In the genomic region with DNA sequence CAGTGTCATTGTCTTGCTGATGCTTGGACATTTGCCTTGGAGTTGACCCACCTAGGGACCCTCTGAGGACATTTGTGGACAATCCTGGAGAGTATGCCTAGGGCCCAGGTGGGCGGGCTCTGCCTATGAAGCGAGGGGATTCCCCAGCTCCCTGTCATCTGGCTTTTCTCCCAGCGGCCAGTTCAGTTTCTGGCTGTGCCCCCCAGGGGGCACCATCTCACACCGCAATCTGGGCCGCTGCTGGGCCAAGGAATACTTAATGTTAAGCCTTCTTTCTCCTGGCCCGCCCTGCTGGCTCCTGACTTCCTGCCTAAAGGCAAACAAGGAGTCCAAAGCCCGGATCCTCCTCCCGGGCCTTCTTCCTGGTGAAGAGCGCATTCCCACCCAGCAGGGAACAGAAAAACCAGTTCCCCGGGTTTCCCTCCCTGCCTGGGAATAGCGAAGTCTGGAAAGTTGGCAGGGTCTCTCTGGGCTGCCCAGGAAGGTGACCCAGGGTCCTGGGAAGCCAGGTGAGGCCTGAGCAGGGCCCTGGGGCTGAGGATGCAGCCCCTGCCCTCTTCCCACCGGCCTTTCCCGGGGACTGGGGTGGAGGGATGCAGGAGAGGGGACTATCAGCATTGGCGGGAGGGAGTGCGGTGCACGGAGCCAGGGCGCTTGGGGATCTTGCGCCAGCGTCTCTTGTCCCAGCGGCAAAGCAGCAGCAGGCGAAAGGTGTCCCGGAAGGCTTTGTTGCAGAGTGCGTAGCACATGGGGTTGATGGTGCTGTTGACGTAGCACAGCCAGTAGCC, we compare ENCODE assay signal across 9 cellular contexts. TPM values are rescaled to one million over a fixed set of nuclear protein-coding genes. Genes with fewer than 3 reads are reported as not detected.
A peak's percentile ranks its signal among the peaks of the same experiment; 100 is the strongest.
DNase-seq lines count a peak whose midpoint lies in the region; ATAC-seq, FAIRE-seq and TF ChIP-seq lines count a peak whose summit lies in the region.
"Had no signal": no experiment of that assay in that cellular context is flagged by ENCODE, and none has a peak within 500 bp of the region (broad histone marks: within the 10 kb centered on the region; RNA-seq: fewer than 3 reads in every experiment).

No MANE protein-coding gene starts in this region.

- H3K9me2 ChIP-seq in PC-3 (replicated peaks; ENCODE audit: low read length): no peaks in the 10 kb centered on the region

- POLR2A ChIA-PET in A549 (lab: Yijun Ruan, JAX): no interaction called here
- POLR2A ChIA-PET in PC-3 (lab: Charles Lee; ENCODE audit: unreplicated experiment): no interaction called here

- peak; percentile 51 to 65; a peak in 3 of 5 replicates for TF ChIP-seq RAD21 in A549 (conservative IDR thresholded peaks at IDR 0.05 in 1 of 2, IDR thresholded peaks at IDR 0.05 in 1 of 2)

- ATAC-seq in A549 (peak; percentile 17 to 72; a peak in 4 of 6 replicates), PC-3 (peak; percentile 36), GM21390 (IDR thresholded peaks at IDR 0.05; ENCODE audit: unreplicated experiment) (no peak)

- H3K4me2 ChIP-seq in A549: no peak overlapping the region
- H3K4me2 ChIP-seq in PC-3 (ENCODE audit: low read length): peak overlapping the region; percentile 26; the same call in 1 of the 2 replicates
- no peak overlapping the region for H3K4me2 ChIP-seq in mesenchymal stem cell (ENCODE audit: low read length, poor library complexity, severe bottlenecking)

- H3K79me2 ChIP-seq in PC-3 (ENCODE audit: low read length): no peaks in the 10 kb centered on the region

- BruUV-seq in PC-3 (replicated peaks; lab: Mats Ljungman, UMichigan): no TSS peak

- H3K79me1 ChIP-seq in mesenchymal stem cell (replicated peaks; ENCODE audit: low read length, poor library complexity, severe bottlenecking): no peaks in the 10 kb centered on the region

- no peak overlapping the region for H3K4me3 ChIP-seq in A549
- H3K4me3 ChIP-seq in GM12865 (ENCODE audit: low read depth, low read length): no peak overlapping the region
- H3K4me3 ChIP-seq in PC-3 (ENCODE audit: low read length): no peak overlapping the region
- H3K4me3 ChIP-seq in mesenchymal stem cell (ENCODE audit: insufficient read depth in 1 of 2, low read depth in 1 of 2, low read length in 2 of 2): no peak overlapping the region

- H3K27ac ChIP-seq in A549: no peak overlapping the region
- no peak overlapping the region for H3K27ac ChIP-seq in PC-3 (ENCODE audit: low read length)
- H3K27ac ChIP-seq in mesenchymal stem cell (ENCODE audit: low read length, poor library complexity, severe bottlenecking): no peak overlapping the region

- no peak for FAIRE-seq in A549 (lab: Jason Lieb, UNC)
- FAIRE-seq: frontal cortex had no signal

- H3K9ac ChIP-seq in PC-3 (ENCODE audit: low read length): no peak overlapping the region
- peak overlapping the region; percentile 53 for H3K9ac ChIP-seq in mesenchymal stem cell (ENCODE audit: low read length)

- peak overlapping the region in 1 of 2 experiments; percentile 26 for H3K14ac ChIP-seq in mesenchymal stem cell (ENCODE audit: low read length in 2 of 2)

- 62% methylated on average over 23 of the region's 24 CpGs for WGBS in A549 (ENCODE audit: missing lambda C conversion rate)
- 53% methylated on average over 24 of the region's 24 CpGs for WGBS in mesenchymal stem cell

- H4K91ac ChIP-seq in mesenchymal stem cell (ENCODE audit: low read length): peak overlapping the region; percentile 55

- H2AFZ ChIP-seq in PC-3 (ENCODE audit: low read length): peak overlapping the region; percentile 73
- H2AFZ ChIP-seq in mesenchymal stem cell (ENCODE audit: low read depth, low read length): peak overlapping the region; percentile 76

- no peak for TF ChIP-seq EP300 in A549 (IDR thresholded peaks at IDR 0.05)

- H3F3A ChIP-seq in PC-3 (ENCODE audit: low read length, unreplicated experiment): no peaks in the 10 kb centered on the region

- H3K9me3 ChIP-seq in A549 (no peaks in the 10 kb centered on the region), PC-3 (ENCODE audit: low read length) (no peaks in the 10 kb centered on the region), mesenchymal stem cell (ENCODE audit: control insufficient read depth, low read length) (no peaks in the 10 kb centered on the region)

- no peak overlapping the region for H3K4ac ChIP-seq in mesenchymal stem cell (ENCODE audit: low read depth in 1 of 2, low read length in 2 of 2)

- H3K23ac ChIP-seq in mesenchymal stem cell (ENCODE audit: low read length in 2 of 2): no peak overlapping the region

- no peak overlapping the region for H2BK15ac ChIP-seq in mesenchymal stem cell (ENCODE audit: low read depth, poor library complexity, severe bottlenecking)

- H4K8ac ChIP-seq in mesenchymal stem cell (ENCODE audit: low read length): peak overlapping the region; percentile 43

- intact Hi-C loops in PC-3 (cut with micrococcal nuclease): no loop called here

- CTCF ChIA-PET in A549 (lab: Yijun Ruan, JAX) (interaction anchor here (0.6 to 21.0 kb wide), 12 partner anchors 8 to 269 kb away, joined by 3 to 461 read pairs (median 4); a partner anchor contains a TSS), PC-3 (lab: Charles Lee) (interaction anchor here (0.6 to 0.7 kb wide), 2 partner anchors 10 to 114 kb away, joined by 4 to 7 read pairs; no protein-coding TSS in a partner anchor)

- H3K27me3 ChIP-seq in PC-3 (ENCODE audit: low read length) (no peaks in the 10 kb centered on the region), mesenchymal stem cell (ENCODE audit: control insufficient read depth in 1 of 2, insufficient read depth in 1 of 2, low read length in 2 of 2) (peaks cover 7 to 9% of the 10 kb centered on the region in 2 experiments)

- H2BK120ac ChIP-seq in mesenchymal stem cell (ENCODE audit: low read depth, low read length): no peak overlapping the region

- H3K36me3 ChIP-seq in PC-3 (ENCODE audit: low read depth, low read length): no peaks in the 10 kb centered on the region
- no peaks in the 10 kb centered on the region for H3K36me3 ChIP-seq in mesenchymal stem cell (ENCODE audit: control insufficient read depth in 1 of 2, insufficient read depth in 2 of 2, low read depth in 1 of 2, low read length in 2 of 2)

- no peak overlapping the region for H2BK12ac ChIP-seq in mesenchymal stem cell (ENCODE audit: low read length in 2 of 2)

- peak overlapping the region in 1 of 2 experiments; percentile 9 for H3K18ac ChIP-seq in mesenchymal stem cell (ENCODE audit: low read depth in 1 of 2, low read length in 2 of 2)

- no peaks in the 10 kb centered on the region for H4K20me1 ChIP-seq in PC-3 (ENCODE audit: low read length)

- H2BK5ac ChIP-seq in mesenchymal stem cell (ENCODE audit: low read depth, low read length, poor library complexity, severe bottlenecking): no peak overlapping the region

- DNase-seq in A549 (ENCODE audit: low read depth in 1 of 2, low spot score in 1 of 2) (peak; percentile 56 to 70), GM12865 (ENCODE audit: low read depth) (peak; percentile 38), PC-3 (peak; percentile 81), epidermal melanocyte (ENCODE audit: insufficient read length, low spot score) (peak; percentile 57), mesenchymal stem cell (peak; percentile 76), hippocampal formation (lab: John Stamatoyannopoulos, UW) (no peak), GOT3 (lab: John Stamatoyannopoulos, UW) (no peak)

- TF ChIP-seq CTCF in A549 (IDR thresholded peaks at IDR 0.05) (peak; percentile 49), GM12865 (IDR thresholded peaks at IDR 0.05; ENCODE audit: insufficient read depth, low read depth, low read length, missing control alignments) (peak; percentile 45), PC-3 (conservative IDR thresholded peaks at IDR 0.05; ENCODE audit: low read depth, low read length) (peak; percentile 85)

- no peak for TF ChIP-seq POLR2A in A549 (IDR thresholded peaks at IDR 0.05; ENCODE audit: low read length)

- H3K4me1 ChIP-seq in A549 (0 out of 3 replicates have a peak, but pooled peaks cover 3% of the 10 kb centered on the region), PC-3 (ENCODE audit: insufficient read depth, low read length) (peaks cover 9% of the 10 kb centered on the region), mesenchymal stem cell (ENCODE audit: control insufficient read depth, insufficient read depth, low read depth, low read length) (peaks cover 4% of the 10 kb centered on the region)

- no peak overlapping the region for H2AK5ac ChIP-seq in mesenchymal stem cell (ENCODE audit: low read length, severe bottlenecking)

RNA-seq across cellular contexts. Expression of a gene that starts 11.9 kb away (rescaled TPM):
- polyA plus RNA-seq in A549 (2011; rRNA removed) (not detected in 2 replicates), A549 (2017; fragmentation: RNase III; extraction: RNeasy Plus Mini Kit Qiagen cat#74134 plus additional on column Dnase treatment) (not detected in 3 replicates)
- polyA plus RNA-seq in A549 (2012; cell fraction: cytosol; rRNA removed): not detected in 2 replicates
- polyA plus RNA-seq in A549 (2012; cell fraction: nucleus; rRNA removed): not detected in 2 replicates
- polyA minus RNA-seq in A549 (2011; rRNA and poly(A)+ RNA removed): not detected in 2 replicates
- total RNA-seq in PC-3 (2014; rRNA removed): not detected in 2 replicates
- 0.01 TPM for polyA plus RNA-seq in mesenchymal stem cell (2013, experiment 1 of 2)
- not detected for polyA plus RNA-seq in mesenchymal stem cell (2013, experiment 2 of 2)

RNA-seq across cellular contexts. Expression of a gene that starts 28.6 kb away (rescaled TPM):
- 1,064 and 1,133 TPM in 2 replicates for polyA plus RNA-seq in A549 (2011; rRNA removed)
- 1,069 and 1,103 TPM in 2 replicates for polyA plus RNA-seq in A549 (2012; cell fraction: cytosol; rRNA removed)
- 2,860 and 2,938 TPM in 2 replicates for polyA plus RNA-seq in A549 (2012; cell fraction: nucleus; rRNA removed)
- polyA plus RNA-seq in A549 (2017; fragmentation: RNase III; extraction: RNeasy Plus Mini Kit Qiagen cat#74134 plus additional on column Dnase treatment): 906 to 1,102 TPM (median 1,007 TPM) in 3 replicates
- polyA minus RNA-seq in A549 (2011; rRNA and poly(A)+ RNA removed): 561 and 608 TPM in 2 replicates
- total RNA-seq in PC-3 (2014; rRNA removed): 243 and 304 TPM in 2 replicates
- polyA plus RNA-seq in mesenchymal stem cell (2013, experiment 1 of 2): 107 TPM
- 99.1 TPM for polyA plus RNA-seq in mesenchymal stem cell (2013, experiment 2 of 2)

Comparison
In these comparisons a context has a peak if more than half of its experiments do, and no peak if none do; other contexts are left out.
1. DNase-seq: peak in A549 (2 of 2), GM12865 (single experiment), PC-3 (single experiment), epidermal melanocyte (single experiment) and mesenchymal stem cell (single experiment); none in hippocampal formation (0 of 2) and GOT3 (single experiment).
2. Peak in every context shown above with its lines, with median percentiles within 50 percentile points of each other: CTCF ChIP-seq.